Comparison of ENCODE assay signal across 1 cellular context in the genomic region with DNA sequence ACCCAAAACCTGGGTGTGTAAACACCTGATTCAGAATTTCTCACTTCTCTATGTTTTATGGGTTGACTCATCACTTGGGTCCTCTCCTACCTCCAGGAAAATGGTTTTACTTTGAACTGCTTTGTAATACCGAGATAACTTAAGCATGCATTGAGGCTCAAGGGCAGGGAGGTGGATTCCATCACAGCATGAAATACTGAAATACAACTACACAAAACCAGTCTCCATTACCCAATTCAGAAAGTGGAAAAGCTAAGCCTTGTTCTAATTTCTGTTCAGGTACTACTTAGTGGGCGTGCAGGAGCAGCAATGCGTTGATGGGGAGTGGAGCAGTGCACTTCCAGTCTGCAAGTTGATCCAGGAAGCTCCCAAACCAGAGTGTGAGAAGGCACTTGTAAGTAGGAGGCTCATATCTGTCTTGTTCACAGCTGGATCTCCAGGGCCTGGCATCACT.
TF ChIP-seq lines count a peak whose summit lies in the region.

No MANE protein-coding gene starts in this region.

TF ChIP-seq in SK-N-SH, 30 proteins besides CTCF, POLR2A, EP300 and RAD21 (continued from another document):
- TF ChIP-seq, protein P1, sequence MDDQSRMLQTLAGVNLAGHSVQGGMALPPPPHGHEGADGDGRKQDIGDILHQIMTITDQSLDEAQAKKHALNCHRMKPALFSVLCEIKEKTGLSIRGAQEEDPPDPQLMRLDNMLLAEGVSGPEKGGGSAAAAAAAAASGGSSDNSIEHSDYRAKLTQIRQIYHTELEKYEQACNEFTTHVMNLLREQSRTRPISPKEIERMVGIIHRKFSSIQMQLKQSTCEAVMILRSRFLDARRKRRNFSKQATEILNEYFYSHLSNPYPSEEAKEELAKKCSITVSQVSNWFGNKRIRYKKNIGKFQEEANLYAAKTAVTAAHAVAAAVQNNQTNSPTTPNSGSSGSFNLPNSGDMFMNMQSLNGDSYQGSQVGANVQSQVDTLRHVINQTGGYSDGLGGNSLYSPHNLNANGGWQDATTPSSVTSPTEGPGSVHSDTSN (IDR thresholded peaks at IDR 0.05), result no peak
- TF ChIP-seq, protein P2, sequence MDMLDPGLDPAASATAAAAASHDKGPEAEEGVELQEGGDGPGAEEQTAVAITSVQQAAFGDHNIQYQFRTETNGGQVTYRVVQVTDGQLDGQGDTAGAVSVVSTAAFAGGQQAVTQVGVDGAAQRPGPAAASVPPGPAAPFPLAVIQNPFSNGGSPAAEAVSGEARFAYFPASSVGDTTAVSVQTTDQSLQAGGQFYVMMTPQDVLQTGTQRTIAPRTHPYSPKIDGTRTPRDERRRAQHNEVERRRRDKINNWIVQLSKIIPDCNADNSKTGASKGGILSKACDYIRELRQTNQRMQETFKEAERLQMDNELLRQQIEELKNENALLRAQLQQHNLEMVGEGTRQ (IDR thresholded peaks at IDR 0.05; ENCODE audit: borderline replicate concordance, low read depth, low read length), result no peak
- TF ChIP-seq FOXJ3 (CRISPR knock-in tag; IDR thresholded peaks at IDR 0.05), result no peak
- TF ChIP-seq YY1 (IDR thresholded peaks at IDR 0.05; ENCODE audit: low read depth), result no peak
- no peak for TF ChIP-seq ELF1 (IDR thresholded peaks at IDR 0.05)
- TF ChIP-seq CHD2 (IDR thresholded peaks at IDR 0.05; ENCODE audit: low read length, partially characterized antibody), result no peak
- TF ChIP-seq FOSL2 (IDR thresholded peaks at IDR 0.05; ENCODE audit: borderline replicate concordance, low read depth), result no peak
- TF ChIP-seq JUND (IDR thresholded peaks at IDR 0.05), result no peak
